In the genomic region with DNA sequence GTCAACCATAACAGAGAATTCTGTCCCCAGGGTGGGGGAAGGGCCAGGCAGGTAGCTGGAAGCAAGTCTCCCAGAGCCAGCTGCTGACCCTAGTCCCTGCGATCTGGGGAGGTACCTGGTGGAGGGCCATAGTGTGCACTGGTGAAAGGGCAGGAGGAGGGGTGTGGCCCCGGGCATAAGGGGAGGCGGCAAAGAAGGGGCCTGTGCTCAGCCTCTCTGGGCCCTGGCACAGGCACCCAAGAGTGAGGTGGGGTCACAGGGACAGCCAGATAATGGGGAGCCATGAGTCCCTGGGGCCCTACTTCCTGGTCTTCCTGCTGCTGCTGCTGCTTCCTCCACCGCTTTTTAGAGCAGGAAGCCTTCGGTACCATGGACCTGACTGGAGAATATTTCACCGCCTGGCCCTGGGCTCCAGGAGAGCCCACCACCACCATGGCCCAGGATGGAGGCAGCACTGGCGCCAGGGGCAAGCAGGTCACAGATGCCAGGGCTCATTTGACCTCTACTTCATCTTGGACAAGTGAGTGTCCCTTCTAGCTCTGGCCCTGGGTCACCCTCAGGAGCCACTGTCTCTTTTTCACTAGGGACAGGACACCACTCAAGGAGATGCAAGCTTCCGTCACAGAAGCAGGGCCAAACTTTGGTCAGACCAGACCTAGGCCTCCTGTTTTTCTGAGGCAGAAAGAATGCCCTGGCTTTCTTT, we compare ENCODE assay signal across 21 cellular contexts. TPM values are rescaled to one million over a fixed set of nuclear protein-coding genes. Genes with fewer than 3 reads are reported as not detected.
A peak's percentile ranks its signal among the peaks of the same experiment; 100 is the strongest.
DNase-seq lines count a peak whose midpoint lies in the region; ATAC-seq and TF ChIP-seq lines count a peak whose summit lies in the region.
"Had no signal": no experiment of that assay in that cellular context is flagged by ENCODE, and none has a peak within 500 bp of the region (broad histone marks: within the 10 kb centered on the region; RNA-seq: fewer than 3 reads in every experiment).

A gene (plus strand): TSS at position 7 of the 703 bp plus-strand sequence. CDS start 266 bp downstream, at position 273.

- H2BK12ac ChIP-seq in H9 (ENCODE audit: insufficient read length, low read depth, low read length): no peak within 1 kb of the TSS

- peaks cover 0 to 6% of the 10 kb centered on the region in 2 experiments; a peak in 1 of 4 replicates for H3K79me1 ChIP-seq in IMR-90 (ENCODE audit: low read depth in 1 of 2, low read length in 2 of 2)
- no peaks in the 10 kb centered on the region for H3K79me1 ChIP-seq in H9 (ENCODE audit: insufficient read depth, low read depth, low read length, poor library complexity, severe bottlenecking)

- peaks cover 2% of the 10 kb centered on the region; the same call in 1 of the 2 replicates for H3K4me1 ChIP-seq in IMR-90 (ENCODE audit: control insufficient read depth, insufficient read depth, low read length)
- 0 out of 2 replicates have a peak, but pooled peaks cover 2% of the 10 kb centered on the region for H3K4me1 ChIP-seq in H9 (ENCODE audit: insufficient read depth, low read length)
- H3K4me1 ChIP-seq: foreskin keratinocyte had no signal

- H2BK15ac ChIP-seq in IMR-90 (ENCODE audit: low read depth, low read length) (no peak within 1 kb of the TSS), H9 (ENCODE audit: low read depth, low read length) (no peak within 1 kb of the TSS)

- H3K4me1 Mint-ChIP-seq in activated CD4-positive, alpha-beta T cell treated with anti-CD3 and anti-CD28 coated beads, Interleukin-2, amount 10 ng/mL, durations not matched to agents 24 days and 14 days: peaks cover 19% of the 10 kb centered on the region
- H3K4me1 Mint-ChIP-seq in H9: peaks cover 33 to 36% of the 10 kb centered on the region in 2 experiments

- peak within 1 kb of the TSS; percentile 66; the same call in 1 of the 2 replicates for H3K23ac ChIP-seq in IMR-90 (ENCODE audit: low read depth, low read length)
- no peak within 1 kb of the TSS for H3K23ac ChIP-seq in H9 (ENCODE audit: insufficient read length, low read depth, low read length)

- no peak for ATAC-seq in IMR-90 (ENCODE audit: low read depth)
- no peak for ATAC-seq in sciatic nerve
- ATAC-seq in HG03175 (IDR thresholded peaks at IDR 0.05; ENCODE audit: unreplicated experiment): no peak
- no peak for ATAC-seq in GM21360 (IDR thresholded peaks at IDR 0.05; ENCODE audit: unreplicated experiment)
- ATAC-seq: foreskin keratinocyte had no signal

- CTCF ChIA-PET in IMR-90 (lab: Yijun Ruan, JAX): no interaction called here

- H3K9me3 Mint-ChIP-seq in activated CD4-positive, alpha-beta T cell treated with anti-CD3 and anti-CD28 coated beads, Interleukin-2, amount 10 ng/mL, durations not matched to agents 24 days and 14 days: no peaks in the 10 kb centered on the region
- no peaks in the 10 kb centered on the region for H3K9me3 Mint-ChIP-seq in H9
- H3K9me3 Mint-ChIP-seq: activated CD4-positive, alpha-beta T cell treated with anti-CD3 and anti-CD28 coated beads, Interleukin-2, amount 10 ng/mL, durations not matched to agents 7 days and 5 days had no signal

- H2BK120ac ChIP-seq in IMR-90 (ENCODE audit: low read depth, low read length): no peak within 1 kb of the TSS
- no peak within 1 kb of the TSS for H2BK120ac ChIP-seq in H9 (ENCODE audit: low read depth, low read length, poor library complexity, severe bottlenecking)

- BruUV-seq in IMR-90 (replicated peaks; lab: Mats Ljungman, UMichigan): no TSS peak

- H2AK9ac ChIP-seq in IMR-90 (replicated peaks; ENCODE audit: low read depth, low read length, poor library complexity): peak within 1 kb of the TSS; percentile 82

- H4K20me1 ChIP-seq in IMR-90 (ENCODE audit: insufficient read depth, low read length) (no peaks in the 10 kb centered on the region), H9 (ENCODE audit: control insufficient read depth, insufficient read depth, insufficient read length) (no peaks in the 10 kb centered on the region)

- H3K27me3 ChIP-seq in IMR-90 (ENCODE audit: control insufficient read depth, insufficient read depth, low read length): peaks cover 5% of the 10 kb centered on the region
- H3K27me3 ChIP-seq in dorsolateral prefrontal cortex: no peaks in the 10 kb centered on the region
- peaks cover 11% of the 10 kb centered on the region; the same call in 1 of the 2 replicates for H3K27me3 ChIP-seq in H9 (ENCODE audit: insufficient read depth, low read length)
- H3K27me3 ChIP-seq: ascending aorta, upper lobe of left lung had no signal

- H2BK20ac ChIP-seq in IMR-90 (ENCODE audit: low read depth, low read length) (0 out of 2 replicates have a peak within 1 kb of the TSS, but pooled peaks have one; percentile 18), H9 (ENCODE audit: low read depth, low read length, poor library complexity, severe bottlenecking) (no peak within 1 kb of the TSS)

- dilution Hi-C loops in IMR-90 (cut with HindIII; ENCODE audit: low sequenced_read_pairs, unreplicated experiment): no loop called here

- TF ChIP-seq POLR2A in IMR-90 (IDR thresholded peaks at IDR 0.05; ENCODE audit: low read depth, low read length): no peak

- H3K4me2 ChIP-seq in IMR-90 (ENCODE audit: low read depth, low read length) (no peak within 1 kb of the TSS), H9 (ENCODE audit: insufficient read depth, insufficient read length, low read length) (no peak within 1 kb of the TSS)

- no peak for DNase-seq in activated CD4-positive, alpha-beta T cell treated with anti-CD3 and anti-CD28 coated beads, Interleukin-2, amount 10 ng/mL, durations not matched to agents 24 days and 14 days
- no peak for DNase-seq in activated CD4-positive, alpha-beta T cell treated with anti-CD3 and anti-CD28 coated beads for 48 hours
- DNase-seq in IMR-90 (no peak), dorsolateral prefrontal cortex (peak in 4 of 10 donors; percentile 17 to 30 (median 26)), sciatic nerve (ENCODE audit: low spot score) (peak; percentile 47), H9 (no peak)
- DNase-seq: activated CD4-positive, alpha-beta T cell treated with anti-CD3 and anti-CD28 coated beads, Interleukin-2, amount 10 ng/mL, durations not matched to agents 7 days and 5 days; C1 segment of cervical spinal cord; KBM-7; left ventricle myocardium inferior; small intestine had no signal

- H3K4ac ChIP-seq in IMR-90 (ENCODE audit: low read depth, low read length) (peak within 1 kb of the TSS; percentile 13; the same call in 1 of the 2 replicates), H9 (ENCODE audit: low read depth, low read length) (no peak within 1 kb of the TSS)

- H3K9ac ChIP-seq in IMR-90 (ENCODE audit: low read depth, low read length) (no peak within 1 kb of the TSS), H9 (ENCODE audit: extremely low read depth, insufficient read length, low read length) (no peak within 1 kb of the TSS)

- H3K27ac Mint-ChIP-seq in activated CD4-positive, alpha-beta T cell treated with anti-CD3 and anti-CD28 coated beads, Interleukin-2, amount 10 ng/mL, durations not matched to agents 24 days and 14 days: no peak within 1 kb of the TSS
- no peak within 1 kb of the TSS for H3K27ac Mint-ChIP-seq in H9

- H3K9me1 ChIP-seq in IMR-90 (ENCODE audit: insufficient read depth, low read length): peaks cover 3% of the 10 kb centered on the region

- no peak within 1 kb of the TSS for H3K4me3 ChIP-seq in IMR-90 (ENCODE audit: insufficient read depth, low read depth, low read length)
- no peak within 1 kb of the TSS for H3K4me3 ChIP-seq in dorsolateral prefrontal cortex
- H3K4me3 ChIP-seq: SK-N-MC, upper lobe of left lung had no signal

- 98% methylated on average over 5 of the region's 8 CpGs; no CpG with 5 or more reads in 1 of the 2 experiments for WGBS in IMR-90 (ENCODE audit: extremely low coverage in 2 of 2, insufficient read length in 1 of 2), 2 experiments
- WGBS in H9 (ENCODE audit: extremely low coverage, insufficient read length, low lambda C conversion rate): no CpG with 5 or more reads among the region's 8 CpGs

- no peak within 1 kb of the TSS for H4K8ac ChIP-seq in IMR-90 (ENCODE audit: low read depth in 2 of 2, low read length in 2 of 2)
- H4K8ac ChIP-seq in H9 (replicated peaks; ENCODE audit: insufficient read length, low read depth, low read length): no peak within 1 kb of the TSS

- H3K79me2 ChIP-seq in H9 (ENCODE audit: insufficient read depth, low read length): no peaks in the 10 kb centered on the region

- H3K56ac ChIP-seq in IMR-90 (ENCODE audit: extremely low read depth, insufficient read depth, low read length) (peak within 1 kb of the TSS; percentile 13; the same call in 1 of the 2 replicates), H9 (ENCODE audit: insufficient read length, low read depth, low read length) (no peak within 1 kb of the TSS)

- TF ChIP-seq RAD21 in IMR-90 (IDR thresholded peaks at IDR 0.05; ENCODE audit: low read length): no peak

- H4K5ac ChIP-seq in IMR-90 (ENCODE audit: low read depth, low read length): no peak within 1 kb of the TSS
- H4K5ac ChIP-seq in H9 (ENCODE audit: insufficient read length, low read depth, low read length): no peak within 1 kb of the TSS

- no peaks in the 10 kb centered on the region for H3K9me3 ChIP-seq in IMR-90 (ENCODE audit: control insufficient read depth, insufficient read depth, low read length)
- H3K9me3 ChIP-seq in H9 (ENCODE audit: control insufficient read depth, low read depth, low read length): no peaks in the 10 kb centered on the region
- H3K9me3 ChIP-seq: ascending aorta, left ventricle myocardium inferior, upper lobe of left lung had no signal

- H3K14ac ChIP-seq in IMR-90 (replicated peaks; ENCODE audit: low read depth, low read length) (0 out of 2 replicates have a peak within 1 kb of the TSS, but pooled peaks have one; percentile 51), H9 (ENCODE audit: insufficient read depth, low read length) (no peak within 1 kb of the TSS)

- no peaks in the 10 kb centered on the region for H3K36me3 ChIP-seq in IMR-90 (ENCODE audit: control insufficient read depth, insufficient read depth, low read length)
- H3K36me3 ChIP-seq: ascending aorta, left ventricle myocardium inferior, upper lobe of left lung had no signal

- peak within 1 kb of the TSS; percentile 33 for H2AK5ac ChIP-seq in IMR-90 (ENCODE audit: low read depth, low read length)
- H2AK5ac ChIP-seq in H9 (ENCODE audit: insufficient read length, low read length): no peak within 1 kb of the TSS

- 0 out of 2 replicates have a peak within 1 kb of the TSS, but pooled peaks have one; percentile 40 for H4K91ac ChIP-seq in IMR-90 (ENCODE audit: insufficient read depth, low read depth, low read length)
- H4K91ac ChIP-seq in H9 (ENCODE audit: insufficient read length, low read depth, low read length): no peak within 1 kb of the TSS

- intact Hi-C loops in activated CD4-positive, alpha-beta T cell treated with anti-CD3 and anti-CD28 coated beads, Interleukin-2, amount 10 ng/mL, durations not matched to agents 24 days and 14 days (cut with micrococcal nuclease): loop anchor here (10.0 kb wide), 1 partner anchor 262 kb away; no protein-coding TSS in a partner anchor
- intact Hi-C loops in IMR-90 (cut with micrococcal nuclease): no loop called here
- intact Hi-C loops in dorsolateral prefrontal cortex (cut with DNase I): loop anchor here (5.0 to 10.0 kb wide), 2 partner anchors 40 to 48 kb away; no protein-coding TSS in a partner anchor
- intact Hi-C loops in sciatic nerve (cut with DNase I): no loop called here

- peaks cover 20% of the 10 kb centered on the region for H3K27me3 Mint-ChIP-seq in activated CD4-positive, alpha-beta T cell treated with anti-CD3 and anti-CD28 coated beads, Interleukin-2, amount 10 ng/mL, durations not matched to agents 24 days and 14 days
- H3K27me3 Mint-ChIP-seq in H9 (ENCODE audit: low read depth): peaks cover 40% of the 10 kb centered on the region

- peak within 1 kb of the TSS; percentile 32 for H3K4me3 Mint-ChIP-seq in activated CD4-positive, alpha-beta T cell treated with anti-CD3 and anti-CD28 coated beads, Interleukin-2, amount 10 ng/mL, durations not matched to agents 24 days and 14 days
- no peak within 1 kb of the TSS for H3K4me3 Mint-ChIP-seq in H9

- H3K18ac ChIP-seq in IMR-90 (ENCODE audit: low read depth, low read length) (no peak within 1 kb of the TSS), H9 (ENCODE audit: insufficient read length, low read depth, low read length) (no peak within 1 kb of the TSS)

- TF ChIP-seq CTCF in IMR-90 (conservative IDR thresholded peaks at IDR 0.05; ENCODE audit: low read depth, low read length): no peak
- TF ChIP-seq CTCF in dorsolateral prefrontal cortex (IDR thresholded peaks at IDR 0.05 in 54 of 56, conservative IDR thresholded peaks at IDR 0.05 in 2 of 56; ENCODE audit: low read depth in 1 of 56, partially characterized antibody in 56 of 56): no peak
- no peak for TF ChIP-seq CTCF in H9 (conservative IDR thresholded peaks at IDR 0.05)

- POLR2A ChIA-PET in IMR-90 (lab: Charles Lee; ENCODE audit: unreplicated experiment): no interaction called here

- no peaks in the 10 kb centered on the region for H3K36me3 Mint-ChIP-seq in activated CD4-positive, alpha-beta T cell treated with anti-CD3 and anti-CD28 coated beads, Interleukin-2, amount 10 ng/mL, durations not matched to agents 24 days and 14 days (ENCODE audit: low read depth)
- H3K36me3 Mint-ChIP-seq in H9 (ENCODE audit: insufficient read depth in 1 of 3, low read depth in 3 of 3): no peaks in the 10 kb centered on the region

- peaks cover 2% of the 10 kb centered on the region for H3K23me2 ChIP-seq in H9 (ENCODE audit: insufficient read length, low read depth, low read length, poor library complexity, severe bottlenecking)

- H2AFZ ChIP-seq in IMR-90 (replicated peaks; ENCODE audit: low read length, poor library complexity) (no peak within 1 kb of the TSS), H9 (ENCODE audit: low read length) (no peak within 1 kb of the TSS)

- in situ Hi-C loops in IMR-90 (cut with MboI; ENCODE audit: low sequenced_read_pairs): no loop called here

- H2BK5ac ChIP-seq in IMR-90 (ENCODE audit: low read depth, low read length, poor library complexity, severe bottlenecking) (no peak within 1 kb of the TSS), H9 (ENCODE audit: insufficient read length, low read length) (no peak within 1 kb of the TSS)

- H3K27ac ChIP-seq in IMR-90 (ENCODE audit: insufficient read depth, low read length) (no peak within 1 kb of the TSS), dorsolateral prefrontal cortex (peak within 1 kb of the TSS in 30 of 59 donors; percentile 0 to 83 (median 58)), H9 (ENCODE audit: insufficient read length, low read depth, low read length) (no peak within 1 kb of the TSS)
- H3K27ac ChIP-seq: foreskin keratinocyte, HL-60, left ventricle myocardium inferior, SK-N-MC had no signal

- H3T11ph ChIP-seq in H9 (ENCODE audit: low read length): no peak within 1 kb of the TSS

RNA-seq across cellular contexts. Expression of the gene that starts here (rescaled TPM):
- total RNA-seq in activated CD4-positive, alpha-beta T cell treated with anti-CD3 and anti-CD28 coated beads, Interleukin-2, amount 10 ng/mL, durations not matched to agents 24 days and 14 days: not detected in 2 replicates
- total RNA-seq in IMR-90 (2012; rRNA removed) (not detected in 2 replicates), dorsolateral prefrontal cortex (1 to 10 TPM in 1 of 120 experiments, under 1 TPM in 16, not detected in 103; 0.14 to 1.5 (median 0.30) TPM), sciatic nerve (not detected), H9 (2021) (not detected in 2 replicates)
- polyA plus RNA-seq in IMR-90 (2012; rRNA removed): not detected in 2 replicates
- polyA plus RNA-seq in IMR-90 (2012; cell fraction: cytosol; rRNA removed): not detected in 2 replicates
- 0.03 TPM in 1 of 2 replicates, not detected in the other for polyA plus RNA-seq in IMR-90 (2012; cell fraction: nucleus; rRNA removed; ENCODE audit: low replicate concordance)
- total RNA-seq: ascending aorta, endothelial cell of umbilical vein, foreskin keratinocyte, H4, left ventricle myocardium inferior, posterior vena cava, upper lobe of left lung had no signal
- polyA plus RNA-seq: endothelial cell of umbilical vein, foreskin keratinocyte had no signal

Comparison
In these comparisons a context has a peak if more than half of its experiments do, and no peak if none do; other contexts are left out.
1. Peak in DNase-seq in sciatic nerve; RNA of the gene not detected or under 1 TPM.
2. H3K27ac ChIP-seq: peak in dorsolateral prefrontal cortex (30 of 59); none in IMR-90 (single experiment) and H9 (single experiment).
3. intact Hi-C loops: an anchor here in activated CD4-positive, alpha-beta T cell treated with anti-CD3 and anti-CD28 coated beads, Interleukin-2, amount 10 ng/mL, durations not matched to agents 24 days and 14 days (10.0 kb wide) and dorsolateral prefrontal cortex (5.0 to 10.0 kb wide); none called in IMR-90 and sciatic nerve.